Comparison of ENCODE assay signal across 14 cellular contexts in the genomic region with DNA sequence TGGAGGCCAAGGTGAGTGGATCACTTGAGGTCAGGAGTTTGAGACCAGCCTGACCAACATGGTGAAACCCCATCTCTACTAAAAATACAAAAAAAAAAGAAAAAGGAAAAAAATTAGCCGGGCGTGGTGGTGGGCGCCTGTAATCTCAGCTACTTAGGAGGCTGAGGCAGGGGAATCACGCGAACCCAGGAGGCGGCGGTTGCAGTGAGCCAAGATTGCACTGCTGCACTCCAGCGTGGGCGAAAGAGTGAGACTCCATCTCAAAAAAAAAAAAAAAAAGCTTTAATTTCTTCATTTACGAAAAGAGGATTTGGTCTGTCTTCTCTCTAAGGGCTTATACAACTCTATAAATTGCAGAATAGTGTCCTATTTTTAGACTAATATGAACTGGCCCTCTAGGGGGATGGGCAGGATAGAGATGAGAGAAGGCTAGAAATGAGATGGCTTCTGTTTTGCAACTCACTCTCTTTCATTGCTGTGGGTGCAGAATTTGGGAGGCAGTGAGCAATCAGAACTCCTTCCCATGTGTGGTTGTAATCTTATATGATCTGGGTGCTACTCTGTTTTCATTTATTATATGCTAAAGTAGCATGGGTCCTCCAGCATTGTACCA. TPM values are rescaled to one million over a fixed set of nuclear protein-coding genes. Genes with fewer than 3 reads are reported as not detected.
DNase-seq lines count a peak whose midpoint lies in the region; ATAC-seq and TF ChIP-seq lines count a peak whose summit lies in the region.
"Had no signal": no experiment of that assay in that cellular context is flagged by ENCODE, and none has a peak within 500 bp of the region (broad histone marks: within the 10 kb centered on the region; RNA-seq: fewer than 3 reads in every experiment).

No MANE protein-coding gene starts in this region.

- ATAC-seq in right lobe of liver, result peak; percentile 41 to 54 (median 42)

- H3K27ac ChIP-seq in right lobe of liver, result no peak overlapping the region

- peaks cover 0 to 10% (median 3%) of the 10 kb centered on the region in 4 donors for H3K4me1 ChIP-seq in right lobe of liver

- H3K36me3 Mint-ChIP-seq in activated T-cell treated with anti-CD3 and anti-CD28 coated beads, Interleukin-2, amount 50 U/mL, for 24 hours (ENCODE audit: low read depth), result peaks cover 79% of the 10 kb centered on the region
- peaks cover 33% of the 10 kb centered on the region for H3K36me3 Mint-ChIP-seq in activated T-helper 1 cell treated with anti-CD3 and anti-CD28 coated beads, Interleukin-12 subunit alpha, Interleukin-12 subunit beta, Interleukin-2, Interleukin-4 antibody, amounts not matched to agents 30 ng/mL and 10 ng/mL and 1 ng/mL, durations not matched to agents 14 hours and 24 hours and 36 hours (ENCODE audit: low read depth)
- peaks cover 51% of the 10 kb centered on the region for H3K36me3 Mint-ChIP-seq in stimulated activated naive CD8-positive, alpha-beta T cell treated with anti-CD3 and anti-CD28 coated beads, Interleukin-15, Interleukin-2, amounts not matched to agents 100 ng/mL and 50 ng/mL, for 24 hours (ENCODE audit: low read depth)

- H3K36me3 ChIP-seq in right lobe of liver, result no peaks in the 10 kb centered on the region
- H3K36me3 ChIP-seq: thyroid gland had no signal

- DNase-seq in activated T-cell treated with anti-CD3 and anti-CD28 coated beads, Interleukin-2, amount 50 U/mL, for 24 hours, result no peak
- DNase-seq in activated T-cell treated with anti-CD3 and anti-CD28 coated beads, Interleukin-2, amount 50 U/mL, for 48 hours, result no peak
- no peak for DNase-seq in activated T-helper 1 cell treated with anti-CD3 and anti-CD28 coated beads, Interleukin-12 subunit alpha, Interleukin-12 subunit beta, Interleukin-2, Interleukin-4 antibody, amounts not matched to agents 30 ng/mL and 10 ng/mL and 1 ng/mL, durations not matched to agents 14 hours and 24 hours and 36 hours (ENCODE audit: low spot score)
- DNase-seq in right lobe of liver, result peak in 1 of 3 donors; percentile 29
- no peak for DNase-seq in H4 (ENCODE audit: low spot score)
- DNase-seq in nucleus accumbens (lab: John Stamatoyannopoulos, UW), result no peak
- DNase-seq in SIG-M5 treated with dmso at 0.1 percent for 504 hours (lab: John Stamatoyannopoulos, UW; ENCODE audit: unreplicated experiment), result no peak
- DNase-seq: activated naive CD4-positive, alpha-beta T cell treated with anti-CD3 and anti-CD28 coated beads, Interleukin-2, amount 10 ng/mL, durations not matched to agents 7 days and 5 days; effector memory CD4-positive, alpha-beta T cell; hypothalamus; naive B cell; NCI-H2029 treated with DMSO at 0.1 percent for 48 hours; thyroid gland had no signal

- H3K27me3 ChIP-seq in right lobe of liver, result no peaks in the 10 kb centered on the region
- H3K27me3 ChIP-seq: thyroid gland had no signal

- no peak overlapping the region for H3K4me3 Mint-ChIP-seq in activated T-cell treated with anti-CD3 and anti-CD28 coated beads, Interleukin-2, amount 50 U/mL, for 24 hours
- H3K4me3 Mint-ChIP-seq in activated T-helper 1 cell treated with anti-CD3 and anti-CD28 coated beads, Interleukin-12 subunit alpha, Interleukin-12 subunit beta, Interleukin-2, Interleukin-4 antibody, amounts not matched to agents 30 ng/mL and 10 ng/mL and 1 ng/mL, durations not matched to agents 14 hours and 24 hours and 36 hours, result peak overlapping the region; percentile 5
- no peak overlapping the region for H3K4me3 Mint-ChIP-seq in stimulated activated naive CD8-positive, alpha-beta T cell treated with anti-CD3 and anti-CD28 coated beads, Interleukin-15, Interleukin-2, amounts not matched to agents 100 ng/mL and 50 ng/mL, for 24 hours
- H3K4me3 Mint-ChIP-seq: activated naive CD4-positive, alpha-beta T cell treated with anti-CD3 and anti-CD28 coated beads, Interleukin-2, amount 10 ng/mL, durations not matched to agents 7 days and 5 days had no signal

- H3K9me3 Mint-ChIP-seq in activated T-cell treated with anti-CD3 and anti-CD28 coated beads, Interleukin-2, amount 50 U/mL, for 24 hours, result no peaks in the 10 kb centered on the region
- H3K9me3 Mint-ChIP-seq in activated T-helper 1 cell treated with anti-CD3 and anti-CD28 coated beads, Interleukin-12 subunit alpha, Interleukin-12 subunit beta, Interleukin-2, Interleukin-4 antibody, amounts not matched to agents 30 ng/mL and 10 ng/mL and 1 ng/mL, durations not matched to agents 14 hours and 24 hours and 36 hours, result no peaks in the 10 kb centered on the region
- H3K9me3 Mint-ChIP-seq in stimulated activated naive CD8-positive, alpha-beta T cell treated with anti-CD3 and anti-CD28 coated beads, Interleukin-15, Interleukin-2, amounts not matched to agents 100 ng/mL and 50 ng/mL, for 24 hours, result no peaks in the 10 kb centered on the region
- H3K9me3 Mint-ChIP-seq: activated naive CD4-positive, alpha-beta T cell treated with anti-CD3 and anti-CD28 coated beads, Interleukin-2, amount 10 ng/mL, durations not matched to agents 7 days and 5 days; naive B cell had no signal

- WGBS in right lobe of liver (ENCODE audit: insufficient coverage, low coverage, low lambda C conversion rate, missing lambda C conversion rate), result 81% methylated on average over 10 of the region's 10 CpGs

- peak overlapping the region; percentile 89 for H3K27ac Mint-ChIP-seq in activated T-cell treated with anti-CD3 and anti-CD28 coated beads, Interleukin-2, amount 50 U/mL, for 24 hours
- peak overlapping the region; percentile 31 for H3K27ac Mint-ChIP-seq in activated T-helper 1 cell treated with anti-CD3 and anti-CD28 coated beads, Interleukin-12 subunit alpha, Interleukin-12 subunit beta, Interleukin-2, Interleukin-4 antibody, amounts not matched to agents 30 ng/mL and 10 ng/mL and 1 ng/mL, durations not matched to agents 14 hours and 24 hours and 36 hours
- H3K27ac Mint-ChIP-seq in stimulated activated naive CD8-positive, alpha-beta T cell treated with anti-CD3 and anti-CD28 coated beads, Interleukin-15, Interleukin-2, amounts not matched to agents 100 ng/mL and 50 ng/mL, for 24 hours, result peak overlapping the region; percentile 27

- no peaks in the 10 kb centered on the region for H3K27me3 Mint-ChIP-seq in activated T-cell treated with anti-CD3 and anti-CD28 coated beads, Interleukin-2, amount 50 U/mL, for 24 hours
- H3K27me3 Mint-ChIP-seq in activated T-helper 1 cell treated with anti-CD3 and anti-CD28 coated beads, Interleukin-12 subunit alpha, Interleukin-12 subunit beta, Interleukin-2, Interleukin-4 antibody, amounts not matched to agents 30 ng/mL and 10 ng/mL and 1 ng/mL, durations not matched to agents 14 hours and 24 hours and 36 hours (ENCODE audit: insufficient read depth), result no peaks in the 10 kb centered on the region
- H3K27me3 Mint-ChIP-seq in stimulated activated naive CD8-positive, alpha-beta T cell treated with anti-CD3 and anti-CD28 coated beads, Interleukin-15, Interleukin-2, amounts not matched to agents 100 ng/mL and 50 ng/mL, for 24 hours, result no peaks in the 10 kb centered on the region
- H3K27me3 Mint-ChIP-seq: activated naive CD4-positive, alpha-beta T cell treated with anti-CD3 and anti-CD28 coated beads, Interleukin-2, amount 10 ng/mL, durations not matched to agents 7 days and 5 days; naive B cell had no signal

- H3K4me1 Mint-ChIP-seq in activated T-cell treated with anti-CD3 and anti-CD28 coated beads, Interleukin-2, amount 50 U/mL, for 24 hours (ENCODE audit: low read depth), result peaks cover 87% of the 10 kb centered on the region
- H3K4me1 Mint-ChIP-seq in activated T-helper 1 cell treated with anti-CD3 and anti-CD28 coated beads, Interleukin-12 subunit alpha, Interleukin-12 subunit beta, Interleukin-2, Interleukin-4 antibody, amounts not matched to agents 30 ng/mL and 10 ng/mL and 1 ng/mL, durations not matched to agents 14 hours and 24 hours and 36 hours (ENCODE audit: low read depth), result peaks cover 66% of the 10 kb centered on the region
- peaks cover 89% of the 10 kb centered on the region for H3K4me1 Mint-ChIP-seq in stimulated activated naive CD8-positive, alpha-beta T cell treated with anti-CD3 and anti-CD28 coated beads, Interleukin-15, Interleukin-2, amounts not matched to agents 100 ng/mL and 50 ng/mL, for 24 hours (ENCODE audit: low read depth)

- intact Hi-C loops in activated T-helper 1 cell treated with anti-CD3 and anti-CD28 coated beads, Interleukin-12 subunit alpha, Interleukin-12 subunit beta, Interleukin-2, Interleukin-4 antibody, amounts not matched to agents 30 ng/mL and 10 ng/mL and 1 ng/mL, durations not matched to agents 14 hours and 24 hours and 36 hours (cut with micrococcal nuclease), result no loop called here
- intact Hi-C loops in right lobe of liver (cut with DNase I), result no loop called here

- TF ChIP-seq POLR2A in right lobe of liver (IDR thresholded peaks at IDR 0.05), result no peak

- no peak overlapping the region for H3K4me3 ChIP-seq in right lobe of liver
- H3K4me3 ChIP-seq: thyroid gland had no signal

- H3K9me3 ChIP-seq in right lobe of liver, result no peaks in the 10 kb centered on the region
- H3K9me3 ChIP-seq: thyroid gland had no signal

- TF ChIP-seq CTCF in right lobe of liver (IDR thresholded peaks at IDR 0.05), result no peak

RNA-seq across cellular contexts. Expression of a gene that starts 11.3 kb away (rescaled TPM):
- total RNA-seq in activated T-helper 1 cell treated with anti-CD3 and anti-CD28 coated beads, Interleukin-12 subunit alpha, Interleukin-12 subunit beta, Interleukin-2, Interleukin-4 antibody, amounts not matched to agents 30 ng/mL and 10 ng/mL and 1 ng/mL, durations not matched to agents 14 hours and 24 hours and 36 hours, result 10.0 and 10.1 TPM in 2 replicates
- 1 to 10 TPM in 5 of 6 experiments, under 1 TPM in 1; 0.92 to 2.3 (median 1.9) TPM for total RNA-seq in right lobe of liver
- 2.3 and 4.3 TPM in 2 replicates for total RNA-seq in H4 (2014; rRNA removed; shearing (Covaris generic))

RNA-seq across cellular contexts. Expression of a gene that starts 58.0 kb away (rescaled TPM):
- 28.5 and 29.9 TPM in 2 replicates for total RNA-seq in activated T-helper 1 cell treated with anti-CD3 and anti-CD28 coated beads, Interleukin-12 subunit alpha, Interleukin-12 subunit beta, Interleukin-2, Interleukin-4 antibody, amounts not matched to agents 30 ng/mL and 10 ng/mL and 1 ng/mL, durations not matched to agents 14 hours and 24 hours and 36 hours
- total RNA-seq in right lobe of liver, result 10 to 100 TPM in 3 of 6 experiments, 1 to 10 TPM in 3; 8.2 to 12.0 (median 9.6) TPM
- 5.5 and 8.5 TPM in 2 replicates for total RNA-seq in H4 (2014; rRNA removed; shearing (Covaris generic))

RNA-seq across cellular contexts. Expression of a gene that starts 58.2 kb away (rescaled TPM):
- 9.6 and 10.2 TPM in 2 replicates for total RNA-seq in activated T-helper 1 cell treated with anti-CD3 and anti-CD28 coated beads, Interleukin-12 subunit alpha, Interleukin-12 subunit beta, Interleukin-2, Interleukin-4 antibody, amounts not matched to agents 30 ng/mL and 10 ng/mL and 1 ng/mL, durations not matched to agents 14 hours and 24 hours and 36 hours
- total RNA-seq in right lobe of liver, result 1 to 10 TPM in 5 of 6 experiments, under 1 TPM in 1; 0.86 to 2.7 (median 1.6) TPM
- total RNA-seq in H4 (2014; rRNA removed; shearing (Covaris generic)), result 4.1 and 4.6 TPM in 2 replicates

Comparison
In these comparisons a context has a peak if more than half of its experiments do, and no peak if none do; other contexts are left out.
1. H3K27ac Mint-ChIP-seq: peak in every context shown above with its lines; median percentile 89 in activated T-cell treated with anti-CD3 and anti-CD28 coated beads, Interleukin-2, amount 50 U/mL, for 24 hours; 31 in activated T-helper 1 cell treated with anti-CD3 and anti-CD28 coated beads, Interleukin-12 subunit alpha, Interleukin-12 subunit beta, Interleukin-2, Interleukin-4 antibody, amounts not matched to agents 30 ng/mL and 10 ng/mL and 1 ng/mL, durations not matched to agents 14 hours and 24 hours and 36 hours; 27 in stimulated activated naive CD8-positive, alpha-beta T cell treated with anti-CD3 and anti-CD28 coated beads, Interleukin-15, Interleukin-2, amounts not matched to agents 100 ng/mL and 50 ng/mL, for 24 hours.